ENCODE assay signal across 8 cellular contexts in genomic region chr20:50071039-50071888, GRCh38. TPM values are rescaled to one million over a fixed set of nuclear protein-coding genes. Genes with fewer than 3 reads are reported as not detected.
A peak's percentile ranks its signal among the peaks of the same experiment; 100 is the strongest.
DNase-seq lines count a peak whose midpoint lies in the region; ATAC-seq and TF ChIP-seq lines count a peak whose summit lies in the region.

No MANE protein-coding gene starts in this region.

- POLR2A ChIA-PET in activated CD4-positive, alpha-beta memory T cell treated with anti-CD3 and anti-CD28 coated beads for 36 hours (lab: Charles Lee): interaction anchor here (0.8 to 2.1 kb wide), 2 partner anchors 14 to 92 kb away, joined by 4 to 8 read pairs; no protein-coding TSS in a partner anchor

- peak; percentile 99 for ATAC-seq in memory B cell (ENCODE audit: low read depth)

- peaks cover 3% of the 10 kb centered on the region for H3K4me1 Mint-ChIP-seq in activated CD4-positive, alpha-beta memory T cell treated with anti-CD3 and anti-CD28 coated beads for 36 hours (ENCODE audit: low read depth)
- peaks cover 4% of the 10 kb centered on the region for H3K4me1 Mint-ChIP-seq in memory B cell

- H3K27ac Mint-ChIP-seq in activated CD4-positive, alpha-beta memory T cell treated with anti-CD3 and anti-CD28 coated beads for 36 hours: no peak overlapping the region
- no peak overlapping the region for H3K27ac Mint-ChIP-seq in memory B cell

- CTCF ChIA-PET in activated CD4-positive, alpha-beta memory T cell treated with anti-CD3 and anti-CD28 coated beads for 36 hours (lab: Charles Lee): interaction anchor here (0.6 to 8.6 kb wide), 77 partner anchors 9 to 530 kb away, joined by 3 to 257 read pairs (median 5); partner anchors contain the start of genes PEDS1, RNF114, SNAI1 and SPATA2

- no peak for DNase-seq in AG09309 (ENCODE audit: low read depth)
- DNase-seq in GM19240 (ENCODE audit: insufficient read length, low spot score): peak; percentile 94
- DNase-seq in HL-60 (ENCODE audit: low read depth in 1 of 2, low spot score in 1 of 2): peak; percentile 69 to 83
- peak; percentile 92 for DNase-seq in NCI-H82 (lab: John Stamatoyannopoulos, UW)
- peak; percentile 94 for DNase-seq in activated CD4-positive, alpha-beta memory T cell treated with anti-CD3 and anti-CD28 coated beads for 36 hours
- DNase-seq in ecto neural progenitor cell (ENCODE audit: low spot score): peak; percentile 98
- DNase-seq in memory B cell (ENCODE audit: low spot score in 2 of 2): peak; percentile 97 to 100
- peak; percentile 88 for DNase-seq in stimulated activated CD8-positive, alpha-beta memory T cell treated with anti-CD3 and anti-CD28 coated beads, Interleukin-12 subunit alpha, Interleukin-12 subunit beta, amount 100 ng/mL, for 1 hour (ENCODE audit: low read depth)

- intact Hi-C loops in activated CD4-positive, alpha-beta memory T cell treated with anti-CD3 and anti-CD28 coated beads for 36 hours (cut with micrococcal nuclease): loop anchor here (1.0 to 5.0 kb wide), 2 partner anchors 92 to 96 kb away; no protein-coding TSS in a partner anchor

- no peaks in the 10 kb centered on the region for H3K27me3 ChIP-seq in HL-60 (ENCODE audit: insufficient read depth, poor library complexity, severe bottlenecking)

- no peaks in the 10 kb centered on the region for H3K9me3 Mint-ChIP-seq in activated CD4-positive, alpha-beta memory T cell treated with anti-CD3 and anti-CD28 coated beads for 36 hours
- H3K9me3 Mint-ChIP-seq in memory B cell: no peaks in the 10 kb centered on the region

- H3K27ac ChIP-seq in HL-60 (replicated peaks): no peak overlapping the region

- peak overlapping the region; percentile 54 for H3K4me3 Mint-ChIP-seq in activated CD4-positive, alpha-beta memory T cell treated with anti-CD3 and anti-CD28 coated beads for 36 hours
- peak overlapping the region; percentile 74 for H3K4me3 Mint-ChIP-seq in memory B cell

- H3K27me3 Mint-ChIP-seq in activated CD4-positive, alpha-beta memory T cell treated with anti-CD3 and anti-CD28 coated beads for 36 hours: no peaks in the 10 kb centered on the region
- H3K27me3 Mint-ChIP-seq in memory B cell: peaks cover 5% of the 10 kb centered on the region

- peak; percentile 99 for TF ChIP-seq CTCF in AG09309 (IDR thresholded peaks at IDR 0.05; ENCODE audit: control insufficient read depth, insufficient read depth, low read depth, low read length, missing control alignments)
- TF ChIP-seq CTCF in HL-60 (IDR thresholded peaks at IDR 0.05; ENCODE audit: insufficient read depth, low read length): peak; percentile 97

- H3K36me3 Mint-ChIP-seq in activated CD4-positive, alpha-beta memory T cell treated with anti-CD3 and anti-CD28 coated beads for 36 hours: no peaks in the 10 kb centered on the region
- no peaks in the 10 kb centered on the region for H3K36me3 Mint-ChIP-seq in memory B cell

- H3K4me3 ChIP-seq in AG09309 (ENCODE audit: control insufficient read depth, low read depth, low read length): peak overlapping the region; percentile 55
- peak overlapping the region; percentile 28 for H3K4me3 ChIP-seq in HL-60 (replicated peaks; ENCODE audit: insufficient read depth, low read length)

RNA-seq across cellular contexts. Expression of gene UBE2V1, which starts 41.7 kb away (rescaled TPM):
- total RNA-seq in activated CD4-positive, alpha-beta memory T cell treated with anti-CD3 and anti-CD28 coated beads for 36 hours: 100 to 1,000 TPM; 167 to 172 TPM
